8 cellular contexts compared by ENCODE assay signal in the genomic region with DNA sequence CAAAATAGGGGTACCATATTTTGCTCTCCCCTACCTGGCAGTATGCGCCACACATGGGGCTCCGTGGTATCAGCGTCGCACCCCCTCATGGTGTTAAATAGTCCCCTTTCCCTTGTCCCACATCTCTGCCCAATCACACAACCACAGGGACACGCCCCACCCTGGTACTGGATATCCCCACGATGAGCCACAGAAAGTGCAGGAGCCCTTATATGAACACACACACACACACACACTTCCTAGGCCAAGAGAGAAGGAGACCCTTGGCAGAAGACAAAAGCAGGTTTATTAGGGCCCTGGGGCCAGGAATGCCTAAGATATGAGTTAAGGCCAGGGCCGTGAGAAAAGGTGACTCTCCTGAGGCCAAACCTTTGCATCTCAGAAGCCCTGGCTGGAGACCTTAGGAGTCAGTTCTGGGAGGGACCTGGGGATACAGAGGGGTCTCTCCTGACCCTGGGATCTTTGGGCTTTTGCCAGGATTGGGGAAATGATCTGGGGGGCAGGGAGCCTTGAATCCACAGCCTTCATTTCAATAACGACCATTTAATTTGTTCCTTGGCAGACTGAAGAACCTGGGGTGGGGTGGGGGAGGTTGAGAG. TPM values are rescaled to one million over a fixed set of nuclear protein-coding genes. Genes with fewer than 3 reads are reported as not detected.
DNase-seq lines count a peak whose midpoint lies in the region; ATAC-seq and TF ChIP-seq lines count a peak whose summit lies in the region.

No MANE protein-coding gene starts in this region.

- no peaks in the 10 kb centered on the region for H3K36me3 ChIP-seq in psoas muscle (ENCODE audit: insufficient read depth in 1 of 2, low read depth in 1 of 2)

- peaks cover 0 to 3% (median 0%) of the 10 kb centered on the region in 3 donors for H3K27me3 ChIP-seq in psoas muscle (ENCODE audit: insufficient read depth in 3 of 3, low read length in 2 of 3)

- intact Hi-C loops in psoas muscle (cut with DNase I) = loop anchor here (1.0 to 10.0 kb wide), 5 partner anchors 48 to 569 kb away; partner anchors contain the start of genes HOXB3 (in 1 of the 2) and HOXB5 (in 1 of the 2)

- no peak for TF ChIP-seq CTCF in epithelial cell of proximal tubule (conservative IDR thresholded peaks at IDR 0.05; ENCODE audit: low read depth, low read length)
- no peak for TF ChIP-seq CTCF in psoas muscle (IDR thresholded peaks at IDR 0.05)

- ATAC-seq in psoas muscle = peak in 2 of 4 donors; percentile 1 to 8

- H3K4me1 ChIP-seq in psoas muscle = peaks cover 39% of the 10 kb centered on the region

- H3K9me3 ChIP-seq in psoas muscle = no peaks in the 10 kb centered on the region

- DNase-seq in EL (peak; percentile 61), OCI-M1 (lab: John Stamatoyannopoulos, UW) (peak; percentile 56), epithelial cell of proximal tubule (ENCODE audit: low read depth) (no peak), psoas muscle (no peak), DMS153 (lab: John Stamatoyannopoulos, UW) (no peak), DMS114 treated with DMSO at 0.1 percent for 48 hours (lab: John Stamatoyannopoulos, UW; ENCODE audit: unreplicated experiment) (no peak), medulla oblongata (ENCODE audit: extremely low spot score) (no peak)
- DNase-seq in stimulated activated CD4-positive, alpha-beta T cell treated with anti-CD3 and anti-CD28 coated beads, Interleukin-12 subunit alpha, Interleukin-12 subunit beta, amount 100 ng/mL, for 4 hours = no peak

- H3K4me3 ChIP-seq in epithelial cell of proximal tubule (ENCODE audit: low read depth, low read length) (peak overlapping the region; percentile 60), psoas muscle (peak overlapping the region; percentile 67)

- WGBS in psoas muscle, 3 donors = 14 to 32% (median 17%) methylated on average over 8 of the region's 8 CpGs

- H3K27ac ChIP-seq in psoas muscle = peak overlapping the region; percentile 79

RNA-seq across cellular contexts. Expression of gene COPZ2, which starts 11.6 kb away (rescaled TPM):
- total RNA-seq in epithelial cell of proximal tubule (2.6 and 8.0 TPM in 2 replicates), psoas muscle (100 to 1,000 TPM in 1 of 4 donors, 10 to 100 TPM in 3; 56.4 to 130 (median 66.4) TPM)
- polyA plus RNA-seq in psoas muscle = 10 to 100 TPM; 16.8 to 46.0 (median 35.5) TPM

RNA-seq across cellular contexts. Expression of gene NFE2L1, which starts 22.2 kb away (rescaled TPM):
- total RNA-seq in epithelial cell of proximal tubule (69.1 and 79.6 TPM in 2 replicates), psoas muscle (1,000 to 10,000 TPM in 3 of 4 donors, 100 to 1,000 TPM in 1; 990 to 1,423 (median 1,174) TPM)
- 1,000 to 10,000 TPM in 1 of 3 donors, 100 to 1,000 TPM in 2; 308 to 1,601 (median 620) TPM for polyA plus RNA-seq in psoas muscle

RNA-seq across cellular contexts. Expression of gene CDK5RAP3, which starts 55.1 kb away (rescaled TPM):
- total RNA-seq in epithelial cell of proximal tubule (71.0 and 111 TPM in 2 replicates), psoas muscle (10 to 100 TPM; 21.0 to 44.1 (median 34.5) TPM)
- 10 to 100 TPM; 25.4 to 29.9 (median 25.6) TPM for polyA plus RNA-seq in psoas muscle

Comparison
In these comparisons a context has a peak if more than half of its experiments do, and no peak if none do; other contexts are left out.
1. DNase-seq: peak in EL (single experiment) and OCI-M1 (single experiment); none in epithelial cell of proximal tubule (single experiment), psoas muscle (0 of 2), DMS153 (single experiment), stimulated activated CD4-positive, alpha-beta T cell treated with anti-CD3 and anti-CD28 coated beads, Interleukin-12 subunit alpha, Interleukin-12 subunit beta, amount 100 ng/mL, for 4 hours (single experiment), DMS114 treated with DMSO at 0.1 percent for 48 hours (single experiment) and medulla oblongata (single experiment).
2. RNA of gene NFE2L1, which starts 22.2 kb away (total RNA-seq): 990 to 1,423 TPM in psoas muscle; 69.1 to 79.6 TPM in epithelial cell of proximal tubule; every median in the first group is over 10 times any median in the second.